In genomic region chr22:30649430-30650007, GRCh38 we compare ENCODE assay signal across 1 cellular context.
A peak's percentile ranks its signal among the peaks of the same experiment; 100 is the strongest.
TF ChIP-seq lines count a peak whose summit lies in the region.

No MANE protein-coding gene starts in this region.

TF ChIP-seq in GM12878, 131 proteins besides CTCF, POLR2A, EP300 and RAD21:
- TF ChIP-seq IKZF1 (conservative IDR thresholded peaks at IDR 0.05) (peak; percentile 57), SPI1 (IDR thresholded peaks at IDR 0.05; ENCODE audit: borderline replicate concordance, insufficient read depth, low read depth, low read length) (peak; percentile 84), EED (IDR thresholded peaks at IDR 0.05; ENCODE audit: low read depth) (peak; percentile 56; the same call in 1 of the 2 replicates), ATF7 (IDR thresholded peaks at IDR 0.05; ENCODE audit: low read depth) (peak; percentile 27; the same call in 1 of the 2 replicates), STAT1 (conservative IDR thresholded peaks at IDR 0.05) (no peak), BHLHE40 (IDR thresholded peaks at IDR 0.05; ENCODE audit: borderline replicate concordance in 1 of 2, low read depth in 2 of 2, low read length in 1 of 2) (peak in 1 of 2 experiments; percentile 53; a peak in 1 of 4 replicates), SUZ12 (IDR thresholded peaks at IDR 0.05; ENCODE audit: unreplicated experiment) (no peak), DPF2 (IDR thresholded peaks at IDR 0.05) (0 out of 2 replicates have a peak, but pooled peaks have one; percentile 53), RUNX3 (IDR thresholded peaks at IDR 0.05; ENCODE audit: low read length) (peak; percentile 10; the same call in 1 of the 2 replicates), BCL3 (IDR thresholded peaks at IDR 0.05; ENCODE audit: borderline replicate concordance, insufficient read depth, low read depth, low read length, poor library complexity, severe bottlenecking) (peak; percentile 9), TCF12 (IDR thresholded peaks at IDR 0.05; ENCODE audit: low read depth, low read length) (no peak), JUNB (IDR thresholded peaks at IDR 0.05) (peak; percentile 35; the same call in 1 of the 2 replicates), CREM (IDR thresholded peaks at IDR 0.05; ENCODE audit: low read depth) (0 out of 2 replicates have a peak, but pooled peaks have one; percentile 18), MYB (IDR thresholded peaks at IDR 0.05; ENCODE audit: borderline replicate concordance, low read depth, low read length) (no peak), EGR1 (IDR thresholded peaks at IDR 0.05; ENCODE audit: borderline replicate concordance in 1 of 2, low read depth in 2 of 2, low read length in 2 of 2) (peak in 1 of 2 experiments; percentile 35; a peak in 1 of 3 replicates), IKZF2 (IDR thresholded peaks at IDR 0.05) (peak in 1 of 2 experiments; percentile 20; a peak in 1 of 4 replicates)
TF ChIP-seq in GM12878: peak in this region for 12.
